1 cellular context compared by ENCODE assay signal in the genomic region with DNA sequence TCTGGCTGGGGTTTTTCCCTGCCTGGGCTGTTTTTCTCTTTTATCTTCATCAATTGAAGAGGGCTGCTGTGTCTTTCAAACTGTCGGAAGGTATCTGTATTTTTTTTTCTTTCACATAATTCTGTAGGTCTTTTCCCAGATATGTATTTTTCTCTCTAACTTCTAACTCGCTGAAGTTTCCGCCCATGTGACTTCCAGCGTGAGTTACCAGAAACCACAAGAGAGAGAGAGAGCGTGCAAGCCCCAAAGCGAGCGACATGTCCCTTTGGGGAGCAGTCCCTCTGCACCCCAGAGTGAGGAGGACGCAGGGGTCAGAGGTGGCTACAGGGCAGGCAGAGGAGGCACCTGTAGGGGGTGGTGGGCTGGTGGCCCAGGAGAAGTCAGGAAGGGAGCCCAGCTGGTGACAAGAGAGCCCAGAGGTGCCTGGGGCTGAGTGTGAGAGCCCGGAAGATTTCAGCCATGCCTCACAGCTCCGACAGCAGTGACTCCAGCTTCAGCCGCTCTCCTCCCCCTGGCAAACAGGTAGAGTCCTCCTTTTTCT.
A peak's percentile ranks its signal among the peaks of the same experiment; 100 is the strongest.
TF ChIP-seq lines count a peak whose summit lies in the region.

A gene with protein sequence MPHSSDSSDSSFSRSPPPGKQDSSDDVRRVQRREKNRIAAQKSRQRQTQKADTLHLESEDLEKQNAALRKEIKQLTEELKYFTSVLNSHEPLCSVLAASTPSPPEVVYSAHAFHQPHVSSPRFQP (plus strand): TSS at position 246 of the 541 bp plus-strand sequence. CDS start 214 bp downstream, at position 460.

TF ChIP-seq in GM12878, 131 proteins besides CTCF, POLR2A, EP300 and RAD21 (continued from another document and continues in another):
- TF ChIP-seq SKIL (IDR thresholded peaks at IDR 0.05; ENCODE audit: low read depth, poor library complexity, severe bottlenecking), result no peak
- peak; percentile 83 for TF ChIP-seq EED (IDR thresholded peaks at IDR 0.05; ENCODE audit: low read depth)
- 0 out of 2 replicates have a peak, but pooled peaks have one; percentile 69 for TF ChIP-seq CREB1 (IDR thresholded peaks at IDR 0.05; ENCODE audit: low read depth)
- no peak for TF ChIP-seq RBBP5 (conservative IDR thresholded peaks at IDR 0.05)
- peak; percentile 95 for TF ChIP-seq MXI1 (IDR thresholded peaks at IDR 0.05; ENCODE audit: low read depth, low read length)
- no peak for TF ChIP-seq IRF3 (IDR thresholded peaks at IDR 0.05)
- TF ChIP-seq, protein P1, sequence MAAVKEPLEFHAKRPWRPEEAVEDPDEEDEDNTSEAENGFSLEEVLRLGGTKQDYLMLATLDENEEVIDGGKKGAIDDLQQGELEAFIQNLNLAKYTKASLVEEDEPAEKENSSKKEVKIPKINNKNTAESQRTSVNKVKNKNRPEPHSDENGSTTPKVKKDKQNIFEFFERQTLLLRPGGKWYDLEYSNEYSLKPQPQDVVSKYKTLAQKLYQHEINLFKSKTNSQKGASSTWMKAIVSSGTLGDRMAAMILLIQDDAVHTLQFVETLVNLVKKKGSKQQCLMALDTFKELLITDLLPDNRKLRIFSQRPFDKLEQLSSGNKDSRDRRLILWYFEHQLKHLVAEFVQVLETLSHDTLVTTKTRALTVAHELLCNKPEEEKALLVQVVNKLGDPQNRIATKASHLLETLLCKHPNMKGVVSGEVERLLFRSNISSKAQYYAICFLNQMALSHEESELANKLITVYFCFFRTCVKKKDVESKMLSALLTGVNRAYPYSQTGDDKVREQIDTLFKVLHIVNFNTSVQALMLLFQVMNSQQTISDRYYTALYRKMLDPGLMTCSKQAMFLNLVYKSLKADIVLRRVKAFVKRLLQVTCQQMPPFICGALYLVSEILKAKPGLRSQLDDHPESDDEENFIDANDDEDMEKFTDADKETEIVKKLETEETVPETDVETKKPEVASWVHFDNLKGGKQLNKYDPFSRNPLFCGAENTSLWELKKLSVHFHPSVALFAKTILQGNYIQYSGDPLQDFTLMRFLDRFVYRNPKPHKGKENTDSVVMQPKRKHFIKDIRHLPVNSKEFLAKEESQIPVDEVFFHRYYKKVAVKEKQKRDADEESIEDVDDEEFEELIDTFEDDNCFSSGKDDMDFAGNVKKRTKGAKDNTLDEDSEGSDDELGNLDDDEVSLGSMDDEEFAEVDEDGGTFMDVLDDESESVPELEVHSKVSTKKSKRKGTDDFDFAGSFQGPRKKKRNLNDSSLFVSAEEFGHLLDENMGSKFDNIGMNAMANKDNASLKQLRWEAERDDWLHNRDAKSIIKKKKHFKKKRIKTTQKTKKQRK (IDR thresholded peaks at IDR 0.05; ENCODE audit: low read depth, low read length), result no peak
- peak; percentile 25 for TF ChIP-seq SP1 (IDR thresholded peaks at IDR 0.05; ENCODE audit: low read depth, low read length)
- no peak for TF ChIP-seq BRCA1 (IDR thresholded peaks at IDR 0.05; ENCODE audit: low read depth, low read length)
- TF ChIP-seq GATAD2B (conservative IDR thresholded peaks at IDR 0.05; ENCODE audit: low read depth), result peak; percentile 74
- TF ChIP-seq HSF1 (IDR thresholded peaks at IDR 0.05; ENCODE audit: low read depth, low read length), result no peak
- TF ChIP-seq TBL1XR1 (IDR thresholded peaks at IDR 0.05; ENCODE audit: low read depth, low read length), result peak; percentile 77; the same call in 1 of the 2 replicates
- no peak for TF ChIP-seq NRF1 (conservative IDR thresholded peaks at IDR 0.05; ENCODE audit: low read depth, low read length)
- no peak for TF ChIP-seq YBX1 (IDR thresholded peaks at IDR 0.05)
- peak; percentile 43; the same call in 1 of the 2 replicates for TF ChIP-seq NR2C1 (IDR thresholded peaks at IDR 0.05)
- peak; percentile 89 for TF ChIP-seq POLR2AphosphoS5 (IDR thresholded peaks at IDR 0.05; ENCODE audit: low read length)
- TF ChIP-seq, protein P2, sequence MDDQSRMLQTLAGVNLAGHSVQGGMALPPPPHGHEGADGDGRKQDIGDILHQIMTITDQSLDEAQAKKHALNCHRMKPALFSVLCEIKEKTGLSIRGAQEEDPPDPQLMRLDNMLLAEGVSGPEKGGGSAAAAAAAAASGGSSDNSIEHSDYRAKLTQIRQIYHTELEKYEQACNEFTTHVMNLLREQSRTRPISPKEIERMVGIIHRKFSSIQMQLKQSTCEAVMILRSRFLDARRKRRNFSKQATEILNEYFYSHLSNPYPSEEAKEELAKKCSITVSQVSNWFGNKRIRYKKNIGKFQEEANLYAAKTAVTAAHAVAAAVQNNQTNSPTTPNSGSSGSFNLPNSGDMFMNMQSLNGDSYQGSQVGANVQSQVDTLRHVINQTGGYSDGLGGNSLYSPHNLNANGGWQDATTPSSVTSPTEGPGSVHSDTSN (IDR thresholded peaks at IDR 0.05; ENCODE audit: insufficient replicate concordance, low read depth, low read length), result peak; percentile 42
- TF ChIP-seq SIX5 (IDR thresholded peaks at IDR 0.05; ENCODE audit: low read depth, low read length, severe bottlenecking), result no peak
- 0 out of 2 replicates have a peak, but pooled peaks have one; percentile 57 for TF ChIP-seq TARDBP (IDR thresholded peaks at IDR 0.05; ENCODE audit: borderline replicate concordance)
- TF ChIP-seq ATF3 (IDR thresholded peaks at IDR 0.05; ENCODE audit: borderline replicate concordance, extremely low read depth, low read depth, low read length), result peak; percentile 58; the same call in 1 of the 2 replicates
- TF ChIP-seq USF1 (IDR thresholded peaks at IDR 0.05; ENCODE audit: borderline replicate concordance, extremely low read length, insufficient read depth, low read depth, low read length), result peak; percentile 52
- no peak for TF ChIP-seq HCFC1 (IDR thresholded peaks at IDR 0.05; ENCODE audit: low read length)
- no peak for TF ChIP-seq JUNB (IDR thresholded peaks at IDR 0.05)
- no peak for TF ChIP-seq SREBF1 (IDR thresholded peaks at IDR 0.05; ENCODE audit: low read length)
- TF ChIP-seq, protein P3, sequence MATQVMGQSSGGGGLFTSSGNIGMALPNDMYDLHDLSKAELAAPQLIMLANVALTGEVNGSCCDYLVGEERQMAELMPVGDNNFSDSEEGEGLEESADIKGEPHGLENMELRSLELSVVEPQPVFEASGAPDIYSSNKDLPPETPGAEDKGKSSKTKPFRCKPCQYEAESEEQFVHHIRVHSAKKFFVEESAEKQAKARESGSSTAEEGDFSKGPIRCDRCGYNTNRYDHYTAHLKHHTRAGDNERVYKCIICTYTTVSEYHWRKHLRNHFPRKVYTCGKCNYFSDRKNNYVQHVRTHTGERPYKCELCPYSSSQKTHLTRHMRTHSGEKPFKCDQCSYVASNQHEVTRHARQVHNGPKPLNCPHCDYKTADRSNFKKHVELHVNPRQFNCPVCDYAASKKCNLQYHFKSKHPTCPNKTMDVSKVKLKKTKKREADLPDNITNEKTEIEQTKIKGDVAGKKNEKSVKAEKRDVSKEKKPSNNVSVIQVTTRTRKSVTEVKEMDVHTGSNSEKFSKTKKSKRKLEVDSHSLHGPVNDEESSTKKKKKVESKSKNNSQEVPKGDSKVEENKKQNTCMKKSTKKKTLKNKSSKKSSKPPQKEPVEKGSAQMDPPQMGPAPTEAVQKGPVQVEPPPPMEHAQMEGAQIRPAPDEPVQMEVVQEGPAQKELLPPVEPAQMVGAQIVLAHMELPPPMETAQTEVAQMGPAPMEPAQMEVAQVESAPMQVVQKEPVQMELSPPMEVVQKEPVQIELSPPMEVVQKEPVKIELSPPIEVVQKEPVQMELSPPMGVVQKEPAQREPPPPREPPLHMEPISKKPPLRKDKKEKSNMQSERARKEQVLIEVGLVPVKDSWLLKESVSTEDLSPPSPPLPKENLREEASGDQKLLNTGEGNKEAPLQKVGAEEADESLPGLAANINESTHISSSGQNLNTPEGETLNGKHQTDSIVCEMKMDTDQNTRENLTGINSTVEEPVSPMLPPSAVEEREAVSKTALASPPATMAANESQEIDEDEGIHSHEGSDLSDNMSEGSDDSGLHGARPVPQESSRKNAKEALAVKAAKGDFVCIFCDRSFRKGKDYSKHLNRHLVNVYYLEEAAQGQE (IDR thresholded peaks at IDR 0.05; ENCODE audit: low read depth, low read length), result no peak
- peak; percentile 91 for TF ChIP-seq MEF2B (IDR thresholded peaks at IDR 0.05; ENCODE audit: partially characterized antibody, poor library complexity, severe bottlenecking)
- TF ChIP-seq YY1 (IDR thresholded peaks at IDR 0.05; ENCODE audit: low read depth, low read length), result peak; percentile 89
- peak; percentile 81 to 85 for TF ChIP-seq IKZF2 (IDR thresholded peaks at IDR 0.05)
- TF ChIP-seq BMI1 (IDR thresholded peaks at IDR 0.05; ENCODE audit: borderline replicate concordance), result no peak
- TF ChIP-seq TAF1 (IDR thresholded peaks at IDR 0.05; ENCODE audit: borderline replicate concordance, low read depth, low read length), result peak; percentile 93
- TF ChIP-seq NR2F1 (conservative IDR thresholded peaks at IDR 0.05), result peak; percentile 94
- peak; percentile 69; the same call in 1 of the 2 replicates for TF ChIP-seq MEF2A (IDR thresholded peaks at IDR 0.05; ENCODE audit: insufficient read depth, low read depth, low read length)
- TF ChIP-seq MYB (IDR thresholded peaks at IDR 0.05; ENCODE audit: borderline replicate concordance, low read depth, low read length), result no peak
- no peak for TF ChIP-seq PAX8 (IDR thresholded peaks at IDR 0.05)
- TF ChIP-seq CBX5 (IDR thresholded peaks at IDR 0.05; ENCODE audit: low read depth), result 0 out of 2 replicates have a peak, but pooled peaks have one; percentile 66
- peak; percentile 84 for TF ChIP-seq DPF2 (IDR thresholded peaks at IDR 0.05)
- peak; percentile 86; the same call in 1 of the 2 replicates for TF ChIP-seq NBN (IDR thresholded peaks at IDR 0.05)
- TF ChIP-seq, protein P4, sequence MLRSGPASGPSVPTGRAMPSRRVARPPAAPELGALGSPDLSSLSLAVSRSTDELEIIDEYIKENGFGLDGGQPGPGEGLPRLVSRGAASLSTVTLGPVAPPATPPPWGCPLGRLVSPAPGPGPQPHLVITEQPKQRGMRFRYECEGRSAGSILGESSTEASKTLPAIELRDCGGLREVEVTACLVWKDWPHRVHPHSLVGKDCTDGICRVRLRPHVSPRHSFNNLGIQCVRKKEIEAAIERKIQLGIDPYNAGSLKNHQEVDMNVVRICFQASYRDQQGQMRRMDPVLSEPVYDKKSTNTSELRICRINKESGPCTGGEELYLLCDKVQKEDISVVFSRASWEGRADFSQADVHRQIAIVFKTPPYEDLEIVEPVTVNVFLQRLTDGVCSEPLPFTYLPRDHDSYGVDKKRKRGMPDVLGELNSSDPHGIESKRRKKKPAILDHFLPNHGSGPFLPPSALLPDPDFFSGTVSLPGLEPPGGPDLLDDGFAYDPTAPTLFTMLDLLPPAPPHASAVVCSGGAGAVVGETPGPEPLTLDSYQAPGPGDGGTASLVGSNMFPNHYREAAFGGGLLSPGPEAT (IDR thresholded peaks at IDR 0.05; ENCODE audit: low read depth), result peak; percentile 81
- TF ChIP-seq ZNF207 (IDR thresholded peaks at IDR 0.05; ENCODE audit: borderline replicate concordance), result no peak
- peak; percentile 31; the same call in 1 of the 2 replicates for TF ChIP-seq PAX5 (IDR thresholded peaks at IDR 0.05; ENCODE audit: borderline replicate concordance, low read depth, low read length)
- TF ChIP-seq, protein P5, sequence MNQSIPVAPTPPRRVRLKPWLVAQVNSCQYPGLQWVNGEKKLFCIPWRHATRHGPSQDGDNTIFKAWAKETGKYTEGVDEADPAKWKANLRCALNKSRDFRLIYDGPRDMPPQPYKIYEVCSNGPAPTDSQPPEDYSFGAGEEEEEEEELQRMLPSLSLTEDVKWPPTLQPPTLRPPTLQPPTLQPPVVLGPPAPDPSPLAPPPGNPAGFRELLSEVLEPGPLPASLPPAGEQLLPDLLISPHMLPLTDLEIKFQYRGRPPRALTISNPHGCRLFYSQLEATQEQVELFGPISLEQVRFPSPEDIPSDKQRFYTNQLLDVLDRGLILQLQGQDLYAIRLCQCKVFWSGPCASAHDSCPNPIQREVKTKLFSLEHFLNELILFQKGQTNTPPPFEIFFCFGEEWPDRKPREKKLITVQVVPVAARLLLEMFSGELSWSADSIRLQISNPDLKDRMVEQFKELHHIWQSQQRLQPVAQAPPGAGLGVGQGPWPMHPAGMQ (IDR thresholded peaks at IDR 0.05; ENCODE audit: borderline replicate concordance), result no peak
- TF ChIP-seq RUNX3 (IDR thresholded peaks at IDR 0.05; ENCODE audit: low read length), result peak; percentile 100
- peak; percentile 90 for TF ChIP-seq POLR2AphosphoS2 (IDR thresholded peaks at IDR 0.05; ENCODE audit: low read depth, low read length)
